Comparison of ENCODE assay signal across 7 cellular contexts in the genomic region with DNA sequence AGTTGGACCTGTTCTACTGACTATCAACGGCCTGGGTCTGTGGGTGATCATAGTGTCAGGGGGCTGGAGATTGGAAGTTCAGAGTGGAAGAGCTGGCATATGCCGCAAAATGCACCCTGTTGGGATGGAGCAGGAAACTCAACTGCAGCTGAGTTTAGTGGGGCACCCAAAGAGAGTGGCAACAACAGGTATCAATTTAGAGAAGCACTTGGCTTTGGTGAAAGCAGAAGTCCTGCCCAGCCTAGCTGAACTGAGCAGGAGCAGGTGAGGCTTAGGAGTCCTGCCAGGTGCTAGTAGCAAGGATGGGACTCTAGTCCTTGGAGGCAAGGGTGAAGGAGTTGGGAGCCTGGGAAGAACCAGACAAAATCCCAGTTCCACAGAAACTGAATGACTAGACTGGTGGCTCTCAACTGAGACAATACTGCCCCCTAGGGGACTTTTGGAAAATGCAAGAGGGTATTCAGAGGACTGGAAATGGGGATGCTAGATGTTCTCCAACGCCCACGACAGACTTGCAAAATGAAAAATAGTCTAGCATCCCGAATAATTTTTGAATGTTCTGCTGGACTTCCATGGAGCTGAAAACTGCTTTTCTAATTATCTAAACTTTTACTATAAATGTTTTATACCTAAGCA. TPM values are rescaled to one million over a fixed set of nuclear protein-coding genes. Genes with fewer than 3 reads are reported as not detected.
A peak's percentile ranks its signal among the peaks of the same experiment; 100 is the strongest.
DNase-seq lines count a peak whose midpoint lies in the region; ATAC-seq and TF ChIP-seq lines count a peak whose summit lies in the region.

No MANE protein-coding gene starts in this region.

- intact Hi-C loops in natural killer cell (cut with micrococcal nuclease): loop anchor here (1.0 kb wide), 2 partner anchors 248 to 252 kb away; no protein-coding TSS in a partner anchor

- TF ChIP-seq POLR2A in erythroblast (IDR thresholded peaks at IDR 0.05; ENCODE audit: low read length): no peak

- H3K4me3 Mint-ChIP-seq in activated CD8-positive, alpha-beta memory T cell treated with anti-CD3 and anti-CD28 coated beads, Interleukin-2, amount 10 ng/mL, durations not matched to agents 7 days and 5 days: no peak overlapping the region
- H3K4me3 Mint-ChIP-seq in natural killer cell: no peak overlapping the region

- H3K36me3 Mint-ChIP-seq in activated CD8-positive, alpha-beta memory T cell treated with anti-CD3 and anti-CD28 coated beads, Interleukin-2, amount 10 ng/mL, durations not matched to agents 7 days and 5 days: no peaks in the 10 kb centered on the region
- H3K36me3 Mint-ChIP-seq in natural killer cell: no peaks in the 10 kb centered on the region

- H3K4me1 Mint-ChIP-seq in activated CD8-positive, alpha-beta memory T cell treated with anti-CD3 and anti-CD28 coated beads, Interleukin-2, amount 10 ng/mL, durations not matched to agents 7 days and 5 days: peaks cover 3% of the 10 kb centered on the region
- H3K4me1 Mint-ChIP-seq in natural killer cell: peaks cover 0 to 2% of the 10 kb centered on the region in 2 donors

- ATAC-seq in HG02870 (IDR thresholded peaks at IDR 0.05; ENCODE audit: unreplicated experiment) (peak; percentile 38), natural killer cell (peak in 2 of 3 donors; percentile 36 to 65), HG02623 (IDR thresholded peaks at IDR 0.05; ENCODE audit: unreplicated experiment) (no peak)
- ATAC-seq in activated CD8-positive, alpha-beta memory T cell treated with anti-CD3 and anti-CD28 coated beads, Interleukin-2, amount 10 ng/mL, durations not matched to agents 7 days and 5 days: no peak

- H3K27me3 Mint-ChIP-seq in activated CD8-positive, alpha-beta memory T cell treated with anti-CD3 and anti-CD28 coated beads, Interleukin-2, amount 10 ng/mL, durations not matched to agents 7 days and 5 days: peaks cover 4% of the 10 kb centered on the region
- peaks cover 2 to 38% of the 10 kb centered on the region in 2 donors for H3K27me3 Mint-ChIP-seq in natural killer cell (ENCODE audit: low read depth in 2 of 2)

- no peaks in the 10 kb centered on the region for H3K9me3 Mint-ChIP-seq in activated CD8-positive, alpha-beta memory T cell treated with anti-CD3 and anti-CD28 coated beads, Interleukin-2, amount 10 ng/mL, durations not matched to agents 7 days and 5 days (ENCODE audit: low read depth)
- H3K9me3 Mint-ChIP-seq in natural killer cell: no peaks in the 10 kb centered on the region

- TF ChIP-seq CTCF in GM10266 (IDR thresholded peaks at IDR 0.05; ENCODE audit: control insufficient read depth, insufficient read depth, low read depth, missing control alignments) (peak; percentile 46), natural killer cell (IDR thresholded peaks at IDR 0.05) (peak; percentile 60)

- no peak overlapping the region for H3K27ac Mint-ChIP-seq in activated CD8-positive, alpha-beta memory T cell treated with anti-CD3 and anti-CD28 coated beads, Interleukin-2, amount 10 ng/mL, durations not matched to agents 7 days and 5 days
- H3K27ac Mint-ChIP-seq in natural killer cell: no peak overlapping the region

- DNase-seq in GM10266 (ENCODE audit: extremely low spot score): peak; percentile 24
- DNase-seq in NCI-H526 treated with DMSO at 0.1 percent for 48 hours (lab: John Stamatoyannopoulos, UW): peak; percentile 7
- peak; percentile 41 for DNase-seq in activated CD8-positive, alpha-beta memory T cell treated with anti-CD3 and anti-CD28 coated beads, Interleukin-2, amount 10 ng/mL, durations not matched to agents 7 days and 5 days
- DNase-seq in erythroblast (lab: John Stamatoyannopoulos, UW): peak; percentile 71 to 84
- DNase-seq in natural killer cell: no peak

- CTCF ChIA-PET in activated CD8-positive, alpha-beta memory T cell treated with anti-CD3 and anti-CD28 coated beads, Interleukin-2, amount 10 ng/mL, durations not matched to agents 7 days and 5 days (lab: Charles Lee): interaction anchor here (1.0 to 15.3 kb wide), 6 partner anchors 10 to 262 kb away, joined by 3 to 271 read pairs (median 4); no protein-coding TSS in a partner anchor

RNA-seq across cellular contexts. Expression of a gene that starts 49.4 kb away (rescaled TPM):
- total RNA-seq in activated CD8-positive, alpha-beta memory T cell treated with anti-CD3 and anti-CD28 coated beads, Interleukin-2, amount 10 ng/mL, durations not matched to agents 7 days and 5 days: not detected
- total RNA-seq in natural killer cell: not detected

Comparison
In these comparisons a context has a peak if more than half of its experiments do, and no peak if none do; other contexts are left out.
1. ATAC-seq: peak in HG02870 (single experiment) and natural killer cell (2 of 3); none in activated CD8-positive, alpha-beta memory T cell treated with anti-CD3 and anti-CD28 coated beads, Interleukin-2, amount 10 ng/mL, durations not matched to agents 7 days and 5 days (single experiment) and HG02623 (single experiment).